ENCODE assay signal across 1 cellular context in genomic region chr15:95663156-95663831, GRCh38.
TF ChIP-seq lines count a peak whose summit lies in the region.

No MANE protein-coding gene starts in this region.

TF ChIP-seq in HepG2, 621 proteins besides CTCF, POLR2A, EP300 and RAD21 (continued from another document):
- no peak for TF ChIP-seq REXO4 (CRISPR knock-in tag; IDR thresholded peaks at IDR 0.05; ENCODE audit: borderline replicate concordance)
- TF ChIP-seq SATB2 (CRISPR knock-in tag; IDR thresholded peaks at IDR 0.05) = no peak
- TF ChIP-seq ZNF746 (CRISPR knock-in tag; IDR thresholded peaks at IDR 0.05) = no peak
- TF ChIP-seq ZNF143 (CRISPR knock-in tag; IDR thresholded peaks at IDR 0.05) = no peak
